Comparison of ENCODE assay signal across 26 cellular contexts in the genomic region with DNA sequence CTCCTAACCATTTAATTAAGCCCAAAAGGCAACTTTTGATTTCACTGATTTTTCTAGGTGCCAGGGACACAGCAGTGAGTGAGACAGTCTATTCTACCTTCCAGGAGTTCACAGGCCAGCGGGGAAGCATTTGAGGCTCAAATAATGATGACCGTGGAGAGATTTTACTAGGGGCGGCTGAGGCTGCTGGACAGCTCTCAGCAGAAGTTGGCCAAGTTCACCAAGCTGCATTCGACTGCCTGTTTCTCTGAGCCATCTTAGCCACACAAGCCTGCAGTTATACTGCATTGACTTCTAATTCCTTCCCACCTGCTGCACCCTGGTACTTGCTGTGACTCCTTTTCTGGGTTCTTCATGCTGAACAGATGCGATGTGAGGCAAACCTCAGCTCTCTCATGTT.
"Had no signal": no experiment of that assay in that cellular context is flagged by ENCODE, and none has a peak within 500 bp of the region (broad histone marks: within the 10 kb centered on the region; RNA-seq: fewer than 3 reads in every experiment).

No MANE protein-coding gene starts in this region.

- H3K36me3 Mint-ChIP-seq: activated naive CD8-positive, alpha-beta T cell treated with anti-CD3 and anti-CD28 coated beads for 36 hours; naive B cell had no signal

- H3K9me3 Mint-ChIP-seq: activated naive CD8-positive, alpha-beta T cell treated with anti-CD3 and anti-CD28 coated beads for 36 hours; activated T-cell treated with anti-CD3 and anti-CD28 coated beads, Interleukin-2, amount 50 U/mL, for 72 hours; dendritic cell treated with granulocyte-macrophage colony-stimulating factor and Interleukin-4, amounts not matched to agents 40 ng/mL and 50 ng/mL, for 4 days; naive B cell; neural crest cell; T-helper 2 cell treated with Interferon-gamma antibody and Interleukin-4, amounts not matched to agents 5 μg/mL and 100 μg/mL, for 36 hours had no signal

- H3K4me3 ChIP-seq: ascending aorta, esophagus muscularis mucosa, heart right ventricle, suprapubic skin, tibial nerve had no signal

- H3K27me3 ChIP-seq: ascending aorta, brain microvascular endothelial cell, tibial nerve had no signal

- H3K4me3 Mint-ChIP-seq: activated CD4-positive, alpha-beta T cell treated with anti-CD3 and anti-CD28 coated beads for 36 hours; activated naive CD8-positive, alpha-beta T cell treated with anti-CD3 and anti-CD28 coated beads for 36 hours; activated T-cell treated with anti-CD3 and anti-CD28 coated beads, Interleukin-2, amount 50 U/mL, for 72 hours; dendritic cell treated with granulocyte-macrophage colony-stimulating factor and Interleukin-4, amounts not matched to agents 40 ng/mL and 50 ng/mL, for 4 days; naive B cell; neural crest cell; T-helper 2 cell treated with Interferon-gamma antibody and Interleukin-4, amounts not matched to agents 5 μg/mL and 100 μg/mL, for 36 hours had no signal

- H3K36me3 ChIP-seq: ascending aorta, brain microvascular endothelial cell, esophagus muscularis mucosa, heart right ventricle, suprapubic skin, tibial nerve had no signal

- H3K9me3 ChIP-seq: ascending aorta, esophagus muscularis mucosa, heart right ventricle, suprapubic skin, tibial nerve had no signal

- H3K4me1 ChIP-seq: ascending aorta, esophagus muscularis mucosa, suprapubic skin, tibial nerve had no signal

- ATAC-seq: activated CD4-positive, alpha-beta T cell treated with anti-CD3 and anti-CD28 coated beads for 36 hours; activated T-cell treated with anti-CD3 and anti-CD28 coated beads, Interleukin-2, amount 50 U/mL, for 72 hours; heart right ventricle; left cardiac atrium; right cardiac atrium had no signal

- H3K27ac Mint-ChIP-seq: activated CD4-positive, alpha-beta T cell treated with anti-CD3 and anti-CD28 coated beads for 36 hours; activated naive CD8-positive, alpha-beta T cell treated with anti-CD3 and anti-CD28 coated beads for 36 hours; activated T-cell treated with anti-CD3 and anti-CD28 coated beads, Interleukin-2, amount 50 U/mL, for 72 hours; dendritic cell treated with granulocyte-macrophage colony-stimulating factor and Interleukin-4, amounts not matched to agents 40 ng/mL and 50 ng/mL, for 4 days; naive B cell; T-helper 2 cell treated with Interferon-gamma antibody and Interleukin-4, amounts not matched to agents 5 μg/mL and 100 μg/mL, for 36 hours had no signal

- DNase-seq: activated CD4-positive, alpha-beta T cell treated with anti-CD3 and anti-CD28 coated beads for 36 hours; activated CD4-positive, CD25-positive, alpha-beta regulatory T cell; activated naive CD4-positive, alpha-beta T cell treated with Interleukin-2 at 50 U/mL for 16 hours; activated naive CD8-positive, alpha-beta T cell treated with anti-CD3 and anti-CD28 coated beads for 36 hours; activated T-cell treated with anti-CD3 and anti-CD28 coated beads for 4 hours; activated T-cell treated with anti-CD3 and anti-CD28 coated beads, Interleukin-2, amount 50 U/mL, for 72 hours; brain microvascular endothelial cell; caudate nucleus; foreskin melanocyte; heart right ventricle; left cardiac atrium; mammary epithelial cell; naive B cell; occipital lobe; right cardiac atrium; stimulated activated CD4-positive, alpha-beta T cell treated with anti-CD3 and anti-CD28 coated beads, Interleukin-15, amount 100 ng/mL, for 24 hours; stimulated activated naive CD4-positive, alpha-beta T cell; T-helper 1 cell had no signal

- FAIRE-seq: keratinocyte had no signal

- H3K4me1 Mint-ChIP-seq: activated CD4-positive, alpha-beta T cell treated with anti-CD3 and anti-CD28 coated beads for 36 hours; activated naive CD8-positive, alpha-beta T cell treated with anti-CD3 and anti-CD28 coated beads for 36 hours; naive B cell had no signal

- H3K27ac ChIP-seq: ascending aorta, brain microvascular endothelial cell, esophagus muscularis mucosa, heart right ventricle, suprapubic skin, tibial nerve had no signal
